21 cellular contexts compared by ENCODE assay signal in genomic region chr19:11248852-11249251, GRCh38. TPM values are rescaled to one million over a fixed set of nuclear protein-coding genes. Genes with fewer than 3 reads are reported as not detected.
DNase-seq lines count a peak whose midpoint lies in the region; ATAC-seq and TF ChIP-seq lines count a peak whose summit lies in the region.
"Had no signal": no experiment of that assay in that cellular context is flagged by ENCODE, and none has a peak within 500 bp of the region (broad histone marks: within the 10 kb centered on the region; RNA-seq: fewer than 3 reads in every experiment).

No MANE protein-coding gene starts in this region.

- H3K36me3 ChIP-seq in left ventricle myocardium inferior = peaks cover 61% of the 10 kb centered on the region
- H3K36me3 ChIP-seq in esophagus muscularis mucosa = peaks cover 21 to 77% (median 68%) of the 10 kb centered on the region in 4 donors
- peaks cover 0 to 8% of the 10 kb centered on the region in 2 donors for H3K36me3 ChIP-seq in gastrocnemius medialis

- no peak overlapping the region for H3K4me3 ChIP-seq in left ventricle myocardium inferior
- no peak overlapping the region for H3K4me3 ChIP-seq in esophagus muscularis mucosa
- no peak overlapping the region for H3K4me3 ChIP-seq in gastrocnemius medialis
- H3K4me3 ChIP-seq: GM23338 had no signal

- intact Hi-C loops in left ventricle myocardium inferior (cut with micrococcal nuclease) (no loop called here), Right ventricle myocardium superior (cut with DNase I) (loop anchor here (5.0 kb wide), 1 partner anchor 33 kb away; no protein-coding TSS in a partner anchor), esophagus muscularis mucosa (cut with DNase I) (no loop called here), gastrocnemius medialis (cut with DNase I; ENCODE audit: low total_unique reads) (no loop called here)

- H3K9me3 ChIP-seq in left ventricle myocardium inferior (replicated peaks) = no peaks in the 10 kb centered on the region
- H3K9me3 ChIP-seq in esophagus muscularis mucosa = no peaks in the 10 kb centered on the region
- no peaks in the 10 kb centered on the region for H3K9me3 ChIP-seq in gastrocnemius medialis

- POLR2A ChIA-PET in HEK293T (lab: Yijun Ruan, JAX) = no interaction called here

- 94% methylated on average over 2 of the region's 2 CpGs for WGBS in esophagus muscularis mucosa

- DNase-seq in left ventricle myocardium inferior (no peak), Right ventricle myocardium superior (no peak), esophagus muscularis mucosa (ENCODE audit: extremely low spot score) (no peak), gastrocnemius medialis (no peak), HEK293T (ENCODE audit: extremely low spot score) (no peak)
- DNase-seq: C1 segment of cervical spinal cord; Calu3; CD4-positive, alpha-beta memory T cell; COR-L47; DMS53; DMS79 treated with DMSO at 0.1 percent for 48 hours; GF-D8; H9 had no signal

- H3K27me3 ChIP-seq in left ventricle myocardium inferior (ENCODE audit: low read depth) (no peaks in the 10 kb centered on the region), esophagus muscularis mucosa (no peaks in the 10 kb centered on the region), gastrocnemius medialis (no peaks in the 10 kb centered on the region)

- no peak for TF ChIP-seq POLR2A in esophagus muscularis mucosa (IDR thresholded peaks at IDR 0.05; ENCODE audit: low read depth)
- TF ChIP-seq POLR2A in gastrocnemius medialis (IDR thresholded peaks at IDR 0.05) = no peak

- TF ChIP-seq CTCF in left ventricle myocardium inferior (IDR thresholded peaks at IDR 0.05; ENCODE audit: borderline replicate concordance) (no peak), esophagus muscularis mucosa (IDR thresholded peaks at IDR 0.05) (no peak), gastrocnemius medialis (IDR thresholded peaks at IDR 0.05 in 4 of 5, conservative IDR thresholded peaks at IDR 0.05 in 1 of 5) (no peak)

- TF ChIP-seq EP300 in esophagus muscularis mucosa (IDR thresholded peaks at IDR 0.05) = no peak

- in situ Hi-C loops in gastrocnemius medialis (cut with MboI; ENCODE audit: low sequenced_read_pairs in 4 of 4) = no loop called here

- H3K27ac ChIP-seq in left ventricle myocardium inferior (replicated peaks) (peak overlapping the region; percentile 91), esophagus muscularis mucosa (replicated peaks in 1 of 4) (peak overlapping the region in 3 of 4 donors; percentile 34 to 71 (median 54)), gastrocnemius medialis (peak overlapping the region; percentile 73 to 83 (median 80))

- peaks cover 74% of the 10 kb centered on the region for H3K4me1 ChIP-seq in left ventricle myocardium inferior
- peaks cover 33 to 47% (median 45%) of the 10 kb centered on the region in 4 donors for H3K4me1 ChIP-seq in esophagus muscularis mucosa
- H3K4me1 ChIP-seq in gastrocnemius medialis = peaks cover 10 to 12% of the 10 kb centered on the region in 2 donors

- ATAC-seq in Right ventricle myocardium superior (ENCODE audit: poor library complexity) (no peak), gastrocnemius medialis (no peak), GM21717 (IDR thresholded peaks at IDR 0.05; ENCODE audit: unreplicated experiment) (no peak)
- ATAC-seq: GM23338, HCT116 had no signal

- CTCF ChIA-PET in HEK293T (lab: Yijun Ruan, JAX) = no interaction called here

TF ChIP-seq in HEK293T, 16 proteins besides CTCF, POLR2A, EP300 and RAD21:
- TF ChIP-seq SUZ12 (IDR thresholded peaks at IDR 0.05) (no peak), BHLHE40 (IDR thresholded peaks at IDR 0.05; ENCODE audit: borderline replicate concordance) (no peak), LEF1 (IDR thresholded peaks at IDR 0.05; ENCODE audit: borderline replicate concordance) (no peak)

RNA-seq across cellular contexts. Expression of gene ANGPTL8, which starts 9.4 kb away (rescaled TPM):
- total RNA-seq in left ventricle myocardium inferior (not detected), Right ventricle myocardium superior (0.40 TPM), esophagus muscularis mucosa (1 to 10 TPM in 1 of 4 donors, not detected in 3; 2.0 TPM), gastrocnemius medialis (under 1 TPM in 1 of 4 donors, not detected in 3; 0.47 TPM)
- total RNA-seq: A172; A673; Calu3; CD4-positive, alpha-beta memory T cell; Daoy; G401; GM23338; H4; H9 had no signal

RNA-seq across cellular contexts. Expression of gene DOCK6, which starts 13.5 kb away (rescaled TPM):
- total RNA-seq in left ventricle myocardium inferior (43.2 TPM), Right ventricle myocardium superior (32.0 TPM), esophagus muscularis mucosa (10 to 100 TPM; 32.6 to 51.0 (median 40.1) TPM), gastrocnemius medialis (1 to 10 TPM; 4.7 to 9.6 (median 5.8) TPM)

RNA-seq across cellular contexts. Expression of gene TSPAN16, which starts 47.1 kb away (rescaled TPM):
- not detected for total RNA-seq in left ventricle myocardium inferior
- not detected for total RNA-seq in Right ventricle myocardium superior
- not detected for total RNA-seq in esophagus muscularis mucosa
- total RNA-seq in gastrocnemius medialis = not detected
- total RNA-seq: A172; A673; Calu3; CD4-positive, alpha-beta memory T cell; Daoy; G401; GM23338; H4; H9 had no signal

RNA-seq across cellular contexts. Expression of gene KANK2, which starts 51.5 kb away (rescaled TPM):
- total RNA-seq in left ventricle myocardium inferior (326 TPM), Right ventricle myocardium superior (383 TPM), esophagus muscularis mucosa (1,000 to 10,000 TPM; 1,125 to 1,746 (median 1,157) TPM), gastrocnemius medialis (100 to 1,000 TPM in 3 of 4 donors, 10 to 100 TPM in 1; 37.7 to 192 (median 149) TPM)
